ENCODE assay signal across 30 cellular contexts in the genomic region with DNA sequence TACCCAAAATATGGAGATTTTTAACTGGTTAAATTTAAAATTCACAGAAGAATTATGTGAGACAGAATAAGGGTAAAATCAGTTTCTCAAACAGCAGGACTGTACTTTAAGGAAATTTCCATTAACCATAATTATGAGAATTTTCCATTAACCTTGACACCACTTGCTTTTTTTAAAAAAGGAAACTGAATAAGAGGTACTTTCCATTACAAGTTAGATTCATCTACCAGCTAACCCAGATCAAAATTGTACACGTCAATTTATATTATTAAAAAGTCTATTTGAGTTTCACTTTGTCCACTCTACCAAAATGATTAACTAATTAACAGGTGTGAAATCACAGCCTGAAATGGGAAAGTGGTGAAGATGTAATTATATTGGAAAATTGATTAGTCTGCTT.
"Had no signal": no experiment of that assay in that cellular context is flagged by ENCODE, and none has a peak within 500 bp of the region (broad histone marks: within the 10 kb centered on the region; RNA-seq: fewer than 3 reads in every experiment).

No MANE protein-coding gene starts in this region.

- H3K4me2 ChIP-seq: hepatocyte had no signal

- DNase-seq: activated B cell treated with CpG ODN at 0.5 μM for 24 hours; activated CD4-positive, alpha-beta memory T cell treated with anti-CD3 and anti-CD28 coated beads, Interleukin-2, amount 10 ng/mL, durations not matched to agents 7 days and 5 days; activated CD4-positive, alpha-beta T cell treated with anti-CD3 and anti-CD28 coated beads for 1 hour; activated CD4-positive, alpha-beta T cell treated with anti-CD3 and anti-CD28 coated beads for 4 hours; activated CD4-positive, alpha-beta T cell treated with anti-CD3 and anti-CD28 coated beads, Interleukin-2, amount 10 ng/mL, durations not matched to agents 7 days and 5 days; activated CD4-positive, alpha-beta T cell treated with anti-CD3 and anti-CD28 coated beads, Interleukin-2, amount 50 U/mL, for 4 hours; activated CD8-positive, alpha-beta memory T cell treated with anti-CD3 and anti-CD28 coated beads, Interleukin-2, amount 50 U/mL, for 48 hours; activated gamma-delta T cell; activated naive CD4-positive, alpha-beta T cell treated with anti-CD3 and anti-CD28 coated beads for 36 hours; activated T-cell treated with anti-CD3 and anti-CD28 coated beads for 4 hours; activated T-cell treated with anti-CD3 and anti-CD28 coated beads, Interleukin-2, amount 50 U/mL, for 24 hours; activated T-cell treated with anti-CD3 and anti-CD28 coated beads, Interleukin-2, amount 50 U/mL, for 72 hours; adrenal gland; amygdala; aorta; body of pancreas; caudate nucleus; effector CD8-positive, alpha-beta T cell; esophagus squamous epithelium; foreskin melanocyte; heart right ventricle; T-helper 1 cell; T-helper 17 cell; T1000; WERI-Rb-1 had no signal

- H3K36me3 ChIP-seq: adrenal gland, WERI-Rb-1 had no signal

- H3K9me3 Mint-ChIP-seq: activated B cell treated with CpG ODN at 0.5 μM for 24 hours; activated CD4-positive, alpha-beta memory T cell treated with anti-CD3 and anti-CD28 coated beads, Interleukin-2, amount 10 ng/mL, durations not matched to agents 7 days and 5 days; activated naive CD4-positive, alpha-beta T cell treated with anti-CD3 and anti-CD28 coated beads for 36 hours; activated T-cell treated with anti-CD3 and anti-CD28 coated beads, Interleukin-2, amount 50 U/mL, for 24 hours; T-helper 2 cell treated with Interferon-gamma antibody and Interleukin-4, amounts not matched to agents 5 μg/mL and 100 μg/mL, for 36 hours had no signal

- H3K27ac Mint-ChIP-seq: activated B cell treated with CpG ODN at 0.5 μM for 24 hours; activated CD4-positive, alpha-beta memory T cell treated with anti-CD3 and anti-CD28 coated beads, Interleukin-2, amount 10 ng/mL, durations not matched to agents 7 days and 5 days; activated CD4-positive, alpha-beta T cell treated with anti-CD3 and anti-CD28 coated beads, Interleukin-2, amount 10 ng/mL, durations not matched to agents 7 days and 5 days; activated naive CD4-positive, alpha-beta T cell treated with anti-CD3 and anti-CD28 coated beads for 36 hours; activated T-cell treated with anti-CD3 and anti-CD28 coated beads, Interleukin-2, amount 50 U/mL, for 72 hours; T-helper 17 cell; T-helper 2 cell treated with Interferon-gamma antibody and Interleukin-4, amounts not matched to agents 5 μg/mL and 100 μg/mL, for 36 hours had no signal

- H2AFZ ChIP-seq: hepatocyte had no signal

- H3K9me3 ChIP-seq: adrenal gland, body of pancreas had no signal

- H3K4me1 ChIP-seq: esophagus squamous epithelium, gastroesophageal sphincter had no signal

- H3K27me3 ChIP-seq: adrenal gland, body of pancreas, esophagus squamous epithelium, gastroesophageal sphincter, heart right ventricle, hepatocyte had no signal

- H3K4me3 ChIP-seq: body of pancreas, esophagus squamous epithelium, gastroesophageal sphincter, heart right ventricle, hepatocyte had no signal

- H3K27me3 Mint-ChIP-seq: activated B cell treated with CpG ODN at 0.5 μM for 24 hours; activated CD4-positive, alpha-beta memory T cell treated with anti-CD3 and anti-CD28 coated beads, Interleukin-2, amount 10 ng/mL, durations not matched to agents 7 days and 5 days; activated CD4-positive, alpha-beta T cell treated with anti-CD3 and anti-CD28 coated beads, Interleukin-2, amount 10 ng/mL, durations not matched to agents 7 days and 5 days; activated T-cell treated with anti-CD3 and anti-CD28 coated beads, Interleukin-2, amount 50 U/mL, for 24 hours; T-helper 17 cell had no signal

- H3K79me2 ChIP-seq: hepatocyte had no signal

- H3K27ac ChIP-seq: adrenal gland, body of pancreas, epithelial cell of prostate, esophagus squamous epithelium, gastroesophageal sphincter, heart right ventricle, hepatocyte, WERI-Rb-1 had no signal

- H3K4me1 Mint-ChIP-seq: activated CD4-positive, alpha-beta memory T cell treated with anti-CD3 and anti-CD28 coated beads, Interleukin-2, amount 10 ng/mL, durations not matched to agents 7 days and 5 days; activated CD4-positive, alpha-beta T cell treated with anti-CD3 and anti-CD28 coated beads, Interleukin-2, amount 10 ng/mL, durations not matched to agents 7 days and 5 days; T-helper 17 cell had no signal

- H3K4me3 Mint-ChIP-seq: activated B cell treated with CpG ODN at 0.5 μM for 24 hours; activated CD4-positive, alpha-beta memory T cell treated with anti-CD3 and anti-CD28 coated beads, Interleukin-2, amount 10 ng/mL, durations not matched to agents 7 days and 5 days; activated CD4-positive, alpha-beta T cell treated with anti-CD3 and anti-CD28 coated beads, Interleukin-2, amount 10 ng/mL, durations not matched to agents 7 days and 5 days; activated naive CD4-positive, alpha-beta T cell treated with anti-CD3 and anti-CD28 coated beads for 36 hours; activated T-cell treated with anti-CD3 and anti-CD28 coated beads, Interleukin-2, amount 50 U/mL, for 24 hours; activated T-cell treated with anti-CD3 and anti-CD28 coated beads, Interleukin-2, amount 50 U/mL, for 72 hours; T-helper 17 cell; T-helper 2 cell treated with Interferon-gamma antibody and Interleukin-4, amounts not matched to agents 5 μg/mL and 100 μg/mL, for 36 hours had no signal

- ATAC-seq: activated naive CD4-positive, alpha-beta T cell treated with anti-CD3 and anti-CD28 coated beads, Interleukin-2, amount 50 U/mL, for 72 hours; activated T-cell treated with anti-CD3 and anti-CD28 coated beads, Interleukin-2, amount 50 U/mL, for 72 hours; body of pancreas; gastroesophageal sphincter; heart right ventricle; T-helper 17 cell had no signal
